12 cellular contexts compared by ENCODE assay signal in genomic region chr7:45239486-45239885, GRCh38.
DNase-seq lines count a peak whose midpoint lies in the region; TF ChIP-seq lines count a peak whose summit lies in the region.
"Had no signal": no experiment of that assay in that cellular context is flagged by ENCODE, and none has a peak within 500 bp of the region (broad histone marks: within the 10 kb centered on the region; RNA-seq: fewer than 3 reads in every experiment).

No MANE protein-coding gene starts in this region.

- DNase-seq in DMS53 (lab: John Stamatoyannopoulos, UW) (peak; percentile 32), DMS53 treated with DMSO at 0.1 percent for 48 hours (lab: John Stamatoyannopoulos, UW; ENCODE audit: unreplicated experiment) (no peak), SK-N-SH (no peak), fibroblast of peridontal ligament (ENCODE audit: extremely low read depth) (peak; percentile 44), spleen (no peak), coronary artery (ENCODE audit: low spot score) (no peak), tibial artery (no peak)
- DNase-seq in stimulated activated CD8-positive, alpha-beta memory T cell treated with anti-CD3 and anti-CD28 coated beads, Interleukin-4, amount 100 ng/mL, for 48 hours: no peak
- DNase-seq: effector CD4-positive, alpha-beta T cell; MV-4-11; NCI-H446 treated with DMSO at 0.1 percent for 48 hours; testis had no signal

- H3K9me3 ChIP-seq in SK-N-SH: no peaks in the 10 kb centered on the region
- no peaks in the 10 kb centered on the region for H3K9me3 ChIP-seq in spleen
- H3K9me3 ChIP-seq in tibial artery: no peaks in the 10 kb centered on the region
- H3K9me3 ChIP-seq: testis had no signal

- no peak for TF ChIP-seq EP300 in SK-N-SH (IDR thresholded peaks at IDR 0.05; ENCODE audit: borderline replicate concordance in 1 of 2, low read depth in 1 of 2, low read length in 1 of 2)

- H2AFZ ChIP-seq in SK-N-SH (ENCODE audit: low read depth): no peak overlapping the region

- TF ChIP-seq RAD21 in SK-N-SH (IDR thresholded peaks at IDR 0.05; ENCODE audit: low read length): no peak

- no peak overlapping the region for H3K27ac ChIP-seq in SK-N-SH (ENCODE audit: low read depth in 2 of 2, low read length in 1 of 2)
- peak overlapping the region in 5 of 8 donors; percentile 36 to 72 (median 56) for H3K27ac ChIP-seq in spleen
- H3K27ac ChIP-seq in coronary artery: peak overlapping the region in 1 of 2 donors; percentile 58
- H3K27ac ChIP-seq in tibial artery: no peak overlapping the region
- H3K27ac ChIP-seq: testis had no signal

- CTCF ChIA-PET in SK-N-SH (lab: Yijun Ruan, JAX): interaction anchor here (0.6 to 2.8 kb wide), 3 partner anchors 12 to 21 kb away, joined by 3 to 15 read pairs (median 6); no protein-coding TSS in a partner anchor

- no peaks in the 10 kb centered on the region for H3K79me2 ChIP-seq in SK-N-SH (ENCODE audit: insufficient read depth)

- POLR2A ChIA-PET in SK-N-SH (lab: Yijun Ruan, JAX): no interaction called here

- intact Hi-C loops in spleen (cut with DNase I; ENCODE audit: low total_unique reads) (no loop called here), tibial artery (cut with DNase I; ENCODE audit: low total_unique reads) (no loop called here)

- H3K27me3 ChIP-seq in SK-N-SH (ENCODE audit: insufficient read depth): no peaks in the 10 kb centered on the region; the same call in 1 of the 2 replicates
- H3K27me3 ChIP-seq in spleen (replicated peaks in 1 of 7): peaks cover 0 to 27% (median 0%) of the 10 kb centered on the region in 7 donors
- H3K27me3 ChIP-seq in tibial artery: no peaks in the 10 kb centered on the region
- H3K27me3 ChIP-seq: testis had no signal

- no peak overlapping the region for H3K4me3 ChIP-seq in SK-N-SH (ENCODE audit: low read depth in 2 of 2, low read length in 1 of 2)
- no peak overlapping the region for H3K4me3 ChIP-seq in spleen
- H3K4me3 ChIP-seq in coronary artery: no peak overlapping the region
- H3K4me3 ChIP-seq in tibial artery: no peak overlapping the region
- H3K4me3 ChIP-seq: testis had no signal

- 29% methylated on average over 6 of the region's 6 CpGs for WGBS in SK-N-SH (ENCODE audit: low lambda C conversion rate)
- WGBS in spleen, 5 donors: 54 to 73% (median 66%) methylated on average over 6 of the region's 6 CpGs

- peaks cover 11% of the 10 kb centered on the region for H3F3A ChIP-seq in SK-N-SH (replicated peaks; ENCODE audit: insufficient read depth)

- no peak for TF ChIP-seq POLR2A in spleen (IDR thresholded peaks at IDR 0.05)

- peaks cover 7 to 8% of the 10 kb centered on the region in 2 experiments; a peak in 1 of 4 replicates for H3K4me1 ChIP-seq in SK-N-SH (ENCODE audit: control insufficient read depth in 1 of 2, insufficient read depth in 2 of 2, low read depth in 1 of 2, low read length in 1 of 2)
- peaks cover 0 to 19% (median 6%) of the 10 kb centered on the region in 6 donors for H3K4me1 ChIP-seq in spleen
- H3K4me1 ChIP-seq in tibial artery: no peaks in the 10 kb centered on the region
- H3K4me1 ChIP-seq: testis had no signal

- no peaks in the 10 kb centered on the region for H4K20me1 ChIP-seq in SK-N-SH (ENCODE audit: insufficient read depth)

- no peaks in the 10 kb centered on the region for H3K9me2 ChIP-seq in SK-N-SH

- no peak overlapping the region for H3K4me2 ChIP-seq in SK-N-SH

- H3K9ac ChIP-seq in SK-N-SH: no peak overlapping the region

- TF ChIP-seq CTCF in SK-N-SH (IDR thresholded peaks at IDR 0.05) (no peak), spleen (IDR thresholded peaks at IDR 0.05 in 8 of 11, conservative IDR thresholded peaks at IDR 0.05 in 3 of 11) (no peak), coronary artery (IDR thresholded peaks at IDR 0.05) (no peak), tibial artery (IDR thresholded peaks at IDR 0.05) (no peak)

- H3K36me3 ChIP-seq in SK-N-SH (replicated peaks in 1 of 2; ENCODE audit: control insufficient read depth in 1 of 2, insufficient read depth in 2 of 2, low read length in 1 of 2) (no peaks in the 10 kb centered on the region), spleen (no peaks in the 10 kb centered on the region), tibial artery (no peaks in the 10 kb centered on the region)

TF ChIP-seq in SK-N-SH, 30 proteins besides CTCF, POLR2A, EP300 and RAD21:
- TF ChIP-seq FOSL2 (IDR thresholded peaks at IDR 0.05; ENCODE audit: borderline replicate concordance, low read depth) (peak; percentile 24; the same call in 1 of the 2 replicates), NFIC (IDR thresholded peaks at IDR 0.05; ENCODE audit: borderline replicate concordance) (peak; percentile 73), NRF1 (IDR thresholded peaks at IDR 0.05; ENCODE audit: low read depth, low read length) (no peak), PBX3 (IDR thresholded peaks at IDR 0.05) (peak; percentile 32)
TF ChIP-seq in SK-N-SH: peak in this region for 3.

Comparison
In these comparisons a context has a peak if more than half of its experiments do, and no peak if none do; other contexts are left out.
1. DNase-seq: peak in DMS53 (single experiment) and fibroblast of peridontal ligament (single experiment); none in DMS53 treated with DMSO at 0.1 percent for 48 hours (single experiment), SK-N-SH (single experiment), spleen (single experiment), stimulated activated CD8-positive, alpha-beta memory T cell treated with anti-CD3 and anti-CD28 coated beads, Interleukin-4, amount 100 ng/mL, for 48 hours (single experiment), coronary artery (single experiment) and tibial artery (0 of 2).
2. H3K27ac ChIP-seq: peak in spleen (5 of 8); none in SK-N-SH (0 of 2) and tibial artery (0 of 2).